In genomic region chr2:231429916-231430315, GRCh38 we compare ENCODE assay signal across 17 cellular contexts. TPM values are rescaled to one million over a fixed set of nuclear protein-coding genes. Genes with fewer than 3 reads are reported as not detected.
A peak's percentile ranks its signal among the peaks of the same experiment; 100 is the strongest.
DNase-seq lines count a peak whose midpoint lies in the region; ATAC-seq, FAIRE-seq and TF ChIP-seq lines count a peak whose summit lies in the region.
"Had no signal": no experiment of that assay in that cellular context is flagged by ENCODE, and none has a peak within 500 bp of the region (broad histone marks: within the 10 kb centered on the region; RNA-seq: fewer than 3 reads in every experiment).

No MANE protein-coding gene starts in this region.

- no peak for TF ChIP-seq EP300 in K562 (IDR thresholded peaks at IDR 0.05; ENCODE audit: low read length)

- H3K36me3 ChIP-seq in K562 (ENCODE audit: control insufficient read depth, insufficient read depth, low read length) (no peaks in the 10 kb centered on the region), kidney (ENCODE audit: control insufficient read depth in 1 of 2, insufficient read depth in 2 of 2, low read length in 2 of 2) (no peaks in the 10 kb centered on the region)
- H3K36me3 ChIP-seq: HAP-1 had no signal

- BruUV-seq in K562 (replicated peaks; lab: Mats Ljungman, UMichigan) = no TSS peak

- H3K4me3 ChIP-seq in K562 (no peak overlapping the region), kidney (ENCODE audit: low read length in 2 of 2) (no peak overlapping the region)
- H3K4me3 ChIP-seq: A549, HAP-1 had no signal

- peak; percentile 17 for DNase-seq in activated effector memory CD4-positive, alpha-beta T cell treated with anti-CD3 and anti-CD28 coated beads, Interleukin-2, amount 50 U/mL, for 16 hours
- no peak for DNase-seq in activated effector memory CD4-positive, alpha-beta T cell treated with Interleukin-2 at 50 U/mL for 16 hours
- DNase-seq in K562 (ENCODE audit: extremely low read depth in 1 of 4, low spot score in 3 of 4) = no peak
- DNase-seq in kidney = peak; percentile 3
- DNase-seq in CD1c-positive myeloid dendritic cell (ENCODE audit: extremely low spot score) = no peak
- no peak for DNase-seq in effector CD4-positive, alpha-beta T cell
- DNase-seq: AML-193; Calu3; CD8-positive, alpha-beta T cell; DMS79 treated with DMSO at 0.1 percent for 48 hours; GF-D8 had no signal

- H4K20me1 ChIP-seq in K562 (replicated peaks; ENCODE audit: control insufficient read depth, insufficient read depth, low read length) = no peaks in the 10 kb centered on the region

- in situ Hi-C loops in K562 (cut with MboI) = no loop called here

- TF ChIP-seq RAD21 in K562 (CRISPR knock-in tag; conservative IDR thresholded peaks at IDR 0.05 in 1 of 2, IDR thresholded peaks at IDR 0.05 in 1 of 2) = no peak

- H3K27ac ChIP-seq in K562 (ENCODE audit: extremely low read depth, low read depth, low read length) (no peak overlapping the region), kidney (ENCODE audit: low read depth in 2 of 2, low read length in 2 of 2) (no peak overlapping the region)
- H3K27ac ChIP-seq: 22Rv1, A549 had no signal

- CTCF ChIA-PET in K562 (lab: Yijun Ruan, JAX; ENCODE audit: low intra/inter-chr PET ratio) = no interaction called here

- no peak overlapping the region for H2AFZ ChIP-seq in K562 (ENCODE audit: low read depth, low read length)

- H3K9me1 ChIP-seq in K562 (ENCODE audit: control insufficient read depth, insufficient read depth, low read length) = no peaks in the 10 kb centered on the region

- no peak overlapping the region for H3K4me2 ChIP-seq in K562 (ENCODE audit: insufficient read depth, low read length)
- H3K4me2 ChIP-seq: A549 had no signal

- no peaks in the 10 kb centered on the region for H3K79me2 ChIP-seq in K562 (ENCODE audit: control insufficient read depth, insufficient read depth, low read length)

- H3K27me3 ChIP-seq in K562 (ENCODE audit: control insufficient read depth in 2 of 2, insufficient read depth in 2 of 2, low read length in 2 of 2) = peaks cover 0 to 19% of the 10 kb centered on the region in 2 experiments; a peak in 2 of 5 replicates

- H3K9me3 ChIP-seq in K562 (replicated peaks; ENCODE audit: control insufficient read depth, insufficient read depth, low read depth, low read length) (peaks cover 2% of the 10 kb centered on the region; the same call in 1 of the 2 replicates), kidney (ENCODE audit: control insufficient read depth in 1 of 2, low read length in 2 of 2) (no peaks in the 10 kb centered on the region)
- H3K9me3 ChIP-seq: A549 had no signal

- intact Hi-C loops in K562 (cut with micrococcal nuclease) (no loop called here), kidney (cut with DNase I) (no loop called here)

- no peak for TF ChIP-seq POLR2A in K562 (conservative IDR thresholded peaks at IDR 0.05)

- FAIRE-seq in K562 (lab: Jason Lieb, UNC) (no peak), kidney (lab: Jason Lieb, UNC) (no peak)
- FAIRE-seq: A549 had no signal

- 6% methylated on average over 2 of the region's 2 CpGs for WGBS in K562 (ENCODE audit: insufficient coverage, low coverage, missing lambda C conversion rate)

- no peak overlapping the region for H3K9ac ChIP-seq in K562 (ENCODE audit: insufficient read depth in 1 of 2, low read depth in 2 of 2, low read length in 2 of 2)
- H3K9ac ChIP-seq in kidney (ENCODE audit: low read length in 2 of 2) = no peak overlapping the region

- POLR2A ChIA-PET in K562 (lab: Yijun Ruan, JAX) = interaction anchor here (0.7 kb wide), 1 partner anchor 191 kb away, joined by 3 read pairs; no protein-coding TSS in a partner anchor

- TF ChIP-seq CTCF in K562 (IDR thresholded peaks at IDR 0.05 in 2 of 3, conservative IDR thresholded peaks at IDR 0.05 in 1 of 3; ENCODE audit: insufficient read depth in 2 of 3, low read depth in 1 of 3, low read length in 3 of 3) = no peak
- TF ChIP-seq CTCF in kidney (IDR thresholded peaks at IDR 0.05; ENCODE audit: borderline replicate concordance, extremely low read depth, insufficient read depth) = no peak

- H3K4me1 ChIP-seq in K562 (replicated peaks in 1 of 2; ENCODE audit: control insufficient read depth in 2 of 2, insufficient read depth in 2 of 2, low read length in 2 of 2) = no peaks in the 10 kb centered on the region
- no peaks in the 10 kb centered on the region for H3K4me1 ChIP-seq in kidney (ENCODE audit: control insufficient read depth in 1 of 2, insufficient read depth in 1 of 2, low read depth in 1 of 2, low read length in 2 of 2)
- H3K4me1 ChIP-seq: A549 had no signal

- ATAC-seq in K562 (no peak), GM18868 (IDR thresholded peaks at IDR 0.05; ENCODE audit: unreplicated experiment) (no peak)
- ATAC-seq: A549; CD8-positive, alpha-beta T cell had no signal

TF ChIP-seq in K562, 482 proteins besides CTCF, POLR2A, EP300 and RAD21 (continues in another document):
- TF ChIP-seq MAFG (tag; conservative IDR thresholded peaks at IDR 0.05) = no peak
- TF ChIP-seq TAF1 (IDR thresholded peaks at IDR 0.05; ENCODE audit: control insufficient read depth, extremely low read depth, insufficient read depth, low read length, severe bottlenecking) = no peak
- TF ChIP-seq TAL1 (IDR thresholded peaks at IDR 0.05) = peak; percentile 73

RNA-seq across cellular contexts. Expression of gene NCL, which starts 34.4 kb away (rescaled TPM):
- 134 and 401 TPM in 2 replicates for total RNA-seq in K562 (2011; cell fraction: chromatin; rRNA removed; ENCODE audit: low replicate concordance)
- 48.9 and 57.2 TPM in 2 replicates for total RNA-seq in K562 (2011; cell fraction: nucleolus; rRNA removed)
- total RNA-seq in K562 (2011; cell fraction: nucleoplasm; rRNA removed) = 121 and 139 TPM in 2 replicates
- 327 and 460 TPM in 2 replicates for total RNA-seq in K562 (2014; rRNA removed)
- total RNA-seq in K562 (2014; rRNA removed; fragmentation: Illumina TruSeq; extraction: Trizol) = 463 and 510 TPM in 2 replicates
- 315 and 361 TPM in 2 replicates for total RNA-seq in K562 (2015; rRNA removed; fragmentation: Illumina TruSeq; extraction: Trizol)
- total RNA-seq in K562 (2021) = 530 and 589 TPM in 2 replicates
- polyA plus RNA-seq in K562 (2011; rRNA removed) = 130 and 194 TPM in 2 replicates
- polyA plus RNA-seq in K562 (2011; cell fraction: cytosol; rRNA removed) = 35.3 and 59.4 TPM in 2 replicates
- 92.8 and 111 TPM in 2 replicates for polyA plus RNA-seq in K562 (2011; cell fraction: nucleus; rRNA removed)
- 251 and 327 TPM in 2 replicates for polyA plus RNA-seq in K562 (2012)
- polyA plus RNA-seq in K562 (2014; fragmentation: Illumina TruSeq; extraction: Trizol) = 609 and 732 TPM in 2 replicates
- polyA plus RNA-seq in K562 (2014; fragmentation: Nextera tagmentation; extraction: Ambion mirVana) = 10 to 100 TPM; 80.9 to 92.9 TPM
- polyA plus RNA-seq in K562 (2014; rRNA removed) = 440 and 520 TPM in 2 replicates
- 335 and 337 TPM in 2 replicates for polyA minus RNA-seq in K562 (2011; rRNA and poly(A)+ RNA removed)
- polyA minus RNA-seq in K562 (2011; cell fraction: cytosol; rRNA and poly(A)+ RNA removed) = 118 and 138 TPM in 2 replicates
- polyA minus RNA-seq in K562 (2011; cell fraction: nucleus; rRNA and poly(A)+ RNA removed) = 47.0 and 106 TPM in 2 replicates
- 382 TPM for total RNA-seq in kidney
- polyA plus RNA-seq in kidney (ENCODE audit: insufficient read depth, low read depth, low replicate concordance) = 191 TPM

RNA-seq across cellular contexts. Expression of gene B3GNT7, which starts 34.4 kb away (rescaled TPM):
- total RNA-seq in K562 (2011; cell fraction: chromatin; rRNA removed; ENCODE audit: low replicate concordance) = not detected in 2 replicates
- not detected in 2 replicates for total RNA-seq in K562 (2011; cell fraction: nucleolus; rRNA removed)
- total RNA-seq in K562 (2011; cell fraction: nucleoplasm; rRNA removed) = not detected in 2 replicates
- not detected in 2 replicates for total RNA-seq in K562 (2014; rRNA removed)
- total RNA-seq in K562 (2014; rRNA removed; fragmentation: Illumina TruSeq; extraction: Trizol) = not detected in 2 replicates
- not detected in 2 replicates for total RNA-seq in K562 (2015; rRNA removed; fragmentation: Illumina TruSeq; extraction: Trizol)
- total RNA-seq in K562 (2021) = 0.20 and 0.69 TPM in 2 replicates
- polyA plus RNA-seq in K562 (2011; rRNA removed) = not detected in 2 replicates
- not detected in 2 replicates for polyA plus RNA-seq in K562 (2011; cell fraction: cytosol; rRNA removed)
- polyA plus RNA-seq in K562 (2011; cell fraction: nucleus; rRNA removed) = 0.09 TPM in 1 of 2 replicates, not detected in the other
- polyA plus RNA-seq in K562 (2012) = not detected in 2 replicates
- polyA plus RNA-seq in K562 (2014; fragmentation: Illumina TruSeq; extraction: Trizol) = not detected in 2 replicates
- polyA plus RNA-seq in K562 (2014; fragmentation: Nextera tagmentation; extraction: Ambion mirVana) = not detected
- polyA plus RNA-seq in K562 (2014; rRNA removed) = not detected in 2 replicates
- not detected in 2 replicates for polyA minus RNA-seq in K562 (2011; rRNA and poly(A)+ RNA removed)
- polyA minus RNA-seq in K562 (2011; cell fraction: cytosol; rRNA and poly(A)+ RNA removed) = not detected in 2 replicates
- not detected in 2 replicates for polyA minus RNA-seq in K562 (2011; cell fraction: nucleus; rRNA and poly(A)+ RNA removed)
- total RNA-seq in kidney = 9.3 TPM
- 2.4 TPM for polyA plus RNA-seq in kidney (ENCODE audit: insufficient read depth, low read depth, low replicate concordance)
- total RNA-seq: H4 had no signal
- polyA plus RNA-seq: CD14-positive monocyte had no signal

Comparison
In these comparisons a context has a peak if more than half of its experiments do, and no peak if none do; other contexts are left out.
1. DNase-seq: peak in activated effector memory CD4-positive, alpha-beta T cell treated with anti-CD3 and anti-CD28 coated beads, Interleukin-2, amount 50 U/mL, for 16 hours (single experiment) and kidney (single experiment); none in activated effector memory CD4-positive, alpha-beta T cell treated with Interleukin-2 at 50 U/mL for 16 hours (single experiment), K562 (0 of 4), CD1c-positive myeloid dendritic cell (single experiment) and effector CD4-positive, alpha-beta T cell (single experiment).